Comparison of ENCODE assay signal across 17 cellular contexts in the genomic region with DNA sequence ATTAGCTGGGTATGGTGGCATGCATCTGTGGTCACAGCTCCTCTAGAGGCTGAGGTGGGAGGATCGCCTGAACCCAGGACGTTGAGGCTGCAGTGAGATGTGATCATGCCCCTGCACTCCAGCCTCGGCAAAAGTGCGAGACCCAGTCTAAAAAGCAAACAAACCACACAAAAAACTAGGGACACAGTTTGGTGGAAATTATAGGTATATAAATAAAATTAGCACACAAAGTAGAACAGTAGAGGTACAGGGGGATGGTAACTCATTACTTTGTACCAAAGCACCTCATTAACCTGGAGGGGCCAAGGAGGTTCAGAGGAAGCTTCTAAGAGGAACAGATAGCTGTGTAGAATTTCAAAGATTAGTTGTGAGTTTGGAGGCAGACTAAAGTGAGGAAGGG. TPM values are rescaled to one million over a fixed set of nuclear protein-coding genes. Genes with fewer than 3 reads are reported as not detected.
DNase-seq lines count a peak whose midpoint lies in the region; ATAC-seq and TF ChIP-seq lines count a peak whose summit lies in the region.
"Had no signal": no experiment of that assay in that cellular context is flagged by ENCODE, and none has a peak within 500 bp of the region (broad histone marks: within the 10 kb centered on the region; RNA-seq: fewer than 3 reads in every experiment).

No MANE protein-coding gene starts in this region.

- no peak overlapping the region for H3K9ac ChIP-seq in Loucy (ENCODE audit: low read depth, low read length, poor library complexity, severe bottlenecking)
- H3K9ac ChIP-seq: BLaER1 had no signal

- H3K4me1 Mint-ChIP-seq in CD8-positive, alpha-beta T cell (ENCODE audit: low read depth), result peaks cover 33% of the 10 kb centered on the region

- no peak overlapping the region for H3K27ac ChIP-seq in CD8-positive, alpha-beta T cell (ENCODE audit: low read depth, low read length)
- H3K27ac ChIP-seq in osteoblast (ENCODE audit: low read depth, low read length), result no peak overlapping the region
- H3K27ac ChIP-seq in stomach, result no peak overlapping the region
- H3K27ac ChIP-seq: BLaER1 had no signal

- no peak for TF ChIP-seq CTCF in CD8-positive, alpha-beta T cell (IDR thresholded peaks at IDR 0.05)
- TF ChIP-seq CTCF in Loucy (conservative IDR thresholded peaks at IDR 0.05; ENCODE audit: low read length) (no peak), osteoblast (IDR thresholded peaks at IDR 0.05; ENCODE audit: extremely low read depth, low read depth, low read length) (no peak), stomach (IDR thresholded peaks at IDR 0.05) (no peak)

- TF ChIP-seq EP300 in stomach (IDR thresholded peaks at IDR 0.05), result no peak

- H3K4me3 Mint-ChIP-seq in CD8-positive, alpha-beta T cell, result no peak overlapping the region
- H3K4me3 Mint-ChIP-seq: CD14-positive monocyte; CD4-positive, alpha-beta memory T cell; CD4-positive, CD25-positive, alpha-beta regulatory T cell had no signal

- ATAC-seq in CD8-positive, alpha-beta T cell, result no peak
- ATAC-seq in GM18861 (IDR thresholded peaks at IDR 0.05; ENCODE audit: unreplicated experiment), result no peak

- peak overlapping the region; percentile 60 for H3K27ac Mint-ChIP-seq in CD8-positive, alpha-beta T cell
- H3K27ac Mint-ChIP-seq: CD4-positive, alpha-beta memory T cell; CD4-positive, CD25-positive, alpha-beta regulatory T cell had no signal

- POLR2A ChIA-PET in CD8-positive, alpha-beta T cell (lab: Charles Lee), result no interaction called here

- no peaks in the 10 kb centered on the region for H3K9me3 Mint-ChIP-seq in CD8-positive, alpha-beta T cell

- H3K79me2 ChIP-seq in Loucy (ENCODE audit: insufficient read depth, low read length), result peaks cover 80% of the 10 kb centered on the region
- peaks cover 39% of the 10 kb centered on the region for H3K79me2 ChIP-seq in osteoblast (ENCODE audit: insufficient read depth, low read length)

- H3K36me3 ChIP-seq in CD8-positive, alpha-beta T cell (ENCODE audit: insufficient read depth, low read length), result no peaks in the 10 kb centered on the region
- H3K36me3 ChIP-seq in Loucy (ENCODE audit: insufficient read depth, low read length), result no peaks in the 10 kb centered on the region; the same call in 1 of the 2 replicates
- H3K36me3 ChIP-seq in osteoblast (ENCODE audit: insufficient read depth, low read length), result peaks cover 6% of the 10 kb centered on the region
- H3K36me3 ChIP-seq in stomach, result peaks cover 0 to 28% (median 22%) of the 10 kb centered on the region in 4 donors

- no peaks in the 10 kb centered on the region for H3K27me3 ChIP-seq in CD8-positive, alpha-beta T cell (ENCODE audit: insufficient read depth, low read length)
- H3K27me3 ChIP-seq in Loucy (ENCODE audit: insufficient read depth, low read length, poor library complexity, severe bottlenecking) (no peaks in the 10 kb centered on the region), osteoblast (ENCODE audit: insufficient read depth, low read length) (no peaks in the 10 kb centered on the region), stomach (no peaks in the 10 kb centered on the region)
- H3K27me3 ChIP-seq: BE2C had no signal

- no peak for DNase-seq in CD8-positive, alpha-beta T cell
- DNase-seq in osteoblast (ENCODE audit: insufficient read length, low spot score, missing footprints), result peak; percentile 90
- no peak for DNase-seq in stomach
- DNase-seq: 8988T; ACHN; BE2C; C1 segment of cervical spinal cord; Caco-2; Calu3; CD4-positive, alpha-beta memory T cell; CD4-positive, CD25-positive, alpha-beta regulatory T cell; DMS79 treated with DMSO at 0.1 percent for 48 hours; GF-D8 had no signal

- H3K27me3 Mint-ChIP-seq in CD8-positive, alpha-beta T cell (ENCODE audit: low read depth), result no peaks in the 10 kb centered on the region
- H3K27me3 Mint-ChIP-seq: CD4-positive, alpha-beta memory T cell; CD4-positive, CD25-positive, alpha-beta regulatory T cell had no signal

- H3F3A ChIP-seq in Loucy (ENCODE audit: low read depth), result no peaks in the 10 kb centered on the region

- H2AFZ ChIP-seq in Loucy (ENCODE audit: low read length) (no peak overlapping the region), osteoblast (ENCODE audit: low read length) (no peak overlapping the region)

- 88 to 94% (median 93%) methylated on average over 3 to 4 of the region's 4 CpGs for WGBS in stomach, 5 donors

- H3K36me3 Mint-ChIP-seq in CD8-positive, alpha-beta T cell, result peaks cover 38% of the 10 kb centered on the region

- H3K9me2 ChIP-seq in Loucy (replicated peaks; ENCODE audit: low read depth, low read length), result no peaks in the 10 kb centered on the region

- H3K4me2 ChIP-seq in Loucy (ENCODE audit: low read depth, low read length, poor library complexity, severe bottlenecking), result peak overlapping the region; percentile 46
- H3K4me2 ChIP-seq in osteoblast (ENCODE audit: insufficient read depth, low read length), result no peak overlapping the region
- H3K4me2 ChIP-seq: BLaER1 had no signal

- no peak overlapping the region for H3K4me3 ChIP-seq in CD8-positive, alpha-beta T cell (ENCODE audit: low read depth, low read length)
- peak overlapping the region; percentile 20 for H3K4me3 ChIP-seq in Loucy (ENCODE audit: low read length, poor library complexity, severe bottlenecking)
- H3K4me3 ChIP-seq in osteoblast (ENCODE audit: insufficient read depth, low read length), result no peak overlapping the region
- no peak overlapping the region for H3K4me3 ChIP-seq in stomach
- H3K4me3 ChIP-seq: BLaER1 had no signal

- TF ChIP-seq POLR2A in stomach (IDR thresholded peaks at IDR 0.05), result no peak

- H4K20me1 ChIP-seq in Loucy (ENCODE audit: insufficient read depth, low read length, poor library complexity, severe bottlenecking) (peaks cover 37% of the 10 kb centered on the region), osteoblast (ENCODE audit: insufficient read depth, low read length) (no peaks in the 10 kb centered on the region)

- no peaks in the 10 kb centered on the region for H3K9me3 ChIP-seq in CD8-positive, alpha-beta T cell (ENCODE audit: low read length)
- H3K9me3 ChIP-seq in Loucy (ENCODE audit: insufficient read depth, low read depth, low read length) (no peaks in the 10 kb centered on the region), osteoblast (ENCODE audit: low read depth, low read length) (no peaks in the 10 kb centered on the region), stomach (no peaks in the 10 kb centered on the region)
- H3K9me3 ChIP-seq: BE2C, Caco-2 had no signal

- H3K4me1 ChIP-seq in CD8-positive, alpha-beta T cell (ENCODE audit: insufficient read depth, low read length), result peaks cover 10% of the 10 kb centered on the region
- H3K4me1 ChIP-seq in Loucy (ENCODE audit: insufficient read depth, low read length, poor library complexity, severe bottlenecking) (peaks cover 24% of the 10 kb centered on the region), osteoblast (ENCODE audit: insufficient read depth, low read length) (peaks cover 6% of the 10 kb centered on the region), stomach (peaks cover 0 to 19% (median 15%) of the 10 kb centered on the region in 4 donors)
- H3K4me1 ChIP-seq: BE2C, Caco-2 had no signal

- CTCF ChIA-PET in CD8-positive, alpha-beta T cell (lab: Charles Lee), result no interaction called here

- intact Hi-C loops in CD8-positive, alpha-beta T cell (cut with DNase I, micrococcal nuclease), result no loop called here
- intact Hi-C loops in stomach (cut with DNase I; ENCODE audit: low total_unique reads), result no loop called here

RNA-seq across cellular contexts. Expression of gene VBP1, which starts 5.1 kb away (rescaled TPM):
- total RNA-seq in CD8-positive, alpha-beta T cell, result 10 to 100 TPM; 10.9 to 12.6 TPM
- total RNA-seq in osteoblast (39.4 and 43.6 TPM in 2 replicates), stomach (10 to 100 TPM in 3 of 5 donors, 1 to 10 TPM in 2; 8.8 to 50.7 (median 13.0) TPM)
- polyA plus RNA-seq in stomach, result 10 to 100 TPM; 22.2 to 41.9 (median 41.5) TPM

RNA-seq across cellular contexts. Expression of gene RAB39B, which starts 42.9 kb away (rescaled TPM):
- 1 to 10 TPM; 3.5 to 3.6 TPM for total RNA-seq in CD8-positive, alpha-beta T cell
- total RNA-seq in osteoblast (0.36 and 0.59 TPM in 2 replicates), stomach (1 to 10 TPM in 1 of 5 donors, under 1 TPM in 3, not detected in 1; under 0.01 to 1.5 (median 0.51) TPM)
- under 1 TPM; 0.25 to 0.61 (median 0.31) TPM for polyA plus RNA-seq in stomach
